ENCODE assay signal across 13 cellular contexts in genomic region chr13:20161951-20162300, GRCh38. TPM values are rescaled to one million over a fixed set of nuclear protein-coding genes. Genes with fewer than 3 reads are reported as not detected.
DNase-seq lines count a peak whose midpoint lies in the region; ATAC-seq and TF ChIP-seq lines count a peak whose summit lies in the region.
"Had no signal": no experiment of that assay in that cellular context is flagged by ENCODE, and none has a peak within 500 bp of the region (broad histone marks: within the 10 kb centered on the region; RNA-seq: fewer than 3 reads in every experiment).

No MANE protein-coding gene starts in this region.

- peaks cover 18% of the 10 kb centered on the region for H3K4me1 Mint-ChIP-seq in activated CD4-positive, alpha-beta T cell treated with anti-CD3 and anti-CD28 coated beads, Interleukin-2, amount 10 ng/mL, durations not matched to agents 24 days and 14 days

- TF ChIP-seq CTCF in left ventricle myocardium inferior (IDR thresholded peaks at IDR 0.05; ENCODE audit: borderline replicate concordance) (no peak), spleen (IDR thresholded peaks at IDR 0.05 in 8 of 11, conservative IDR thresholded peaks at IDR 0.05 in 3 of 11) (no peak)

- no peaks in the 10 kb centered on the region for H4K20me1 ChIP-seq in Karpas-422 (ENCODE audit: insufficient read depth, low read depth, low read length)

- H3K4me1 ChIP-seq in Karpas-422 (ENCODE audit: low read length) (peaks cover 56% of the 10 kb centered on the region), left ventricle myocardium inferior (peaks cover 28% of the 10 kb centered on the region), spleen (peaks cover 9 to 40% (median 27%) of the 10 kb centered on the region in 6 donors)
- H3K4me1 ChIP-seq: parathyroid adenoma had no signal

- peak overlapping the region; percentile 95 for H3K4me2 ChIP-seq in Karpas-422 (ENCODE audit: low read depth, low read length, poor library complexity, severe bottlenecking)

- H3K79me2 ChIP-seq in Karpas-422 (ENCODE audit: low read length), result no peaks in the 10 kb centered on the region
- H3K79me2 ChIP-seq: parathyroid adenoma had no signal

- peaks cover 62% of the 10 kb centered on the region for H3K27me3 Mint-ChIP-seq in activated CD4-positive, alpha-beta T cell treated with anti-CD3 and anti-CD28 coated beads, Interleukin-2, amount 10 ng/mL, durations not matched to agents 24 days and 14 days

- no peak for TF ChIP-seq POLR2A in spleen (IDR thresholded peaks at IDR 0.05)

- H3K27ac Mint-ChIP-seq in activated CD4-positive, alpha-beta T cell treated with anti-CD3 and anti-CD28 coated beads, Interleukin-2, amount 10 ng/mL, durations not matched to agents 24 days and 14 days, result no peak overlapping the region

- H3K4me3 ChIP-seq in Karpas-422 (ENCODE audit: low read length) (peak overlapping the region; percentile 83; the same call in 1 of the 2 replicates), left ventricle myocardium inferior (peak overlapping the region; percentile 74), spleen (peak overlapping the region; percentile 40 to 89 (median 58))
- H3K4me3 ChIP-seq: SJSA1 had no signal

- H3K9me2 ChIP-seq in Karpas-422 (replicated peaks; ENCODE audit: insufficient read depth, low read length), result no peaks in the 10 kb centered on the region

- H3K9me3 Mint-ChIP-seq in activated CD4-positive, alpha-beta T cell treated with anti-CD3 and anti-CD28 coated beads, Interleukin-2, amount 10 ng/mL, durations not matched to agents 24 days and 14 days, result no peaks in the 10 kb centered on the region

- DNase-seq in activated CD4-positive, alpha-beta T cell treated with anti-CD3 and anti-CD28 coated beads, Interleukin-2, amount 10 ng/mL, durations not matched to agents 24 days and 14 days, result no peak
- no peak for DNase-seq in activated CD4-positive, alpha-beta T cell treated with anti-CD3 and anti-CD28 coated beads for 1 hour
- DNase-seq in Karpas-422, result no peak
- no peak for DNase-seq in left ventricle myocardium inferior
- no peak for DNase-seq in spleen
- DNase-seq in NCI-H748 (lab: John Stamatoyannopoulos, UW; ENCODE audit: unreplicated experiment), result no peak
- DNase-seq in amygdala (lab: John Stamatoyannopoulos, UW), result no peak
- DNase-seq: dermis blood vessel endothelial cell, hippocampal formation, KG1 had no signal

- no peak for ATAC-seq in GM21526 (IDR thresholded peaks at IDR 0.05; ENCODE audit: low FRiP score, unreplicated experiment)

- no peak overlapping the region for H3K27ac ChIP-seq in Karpas-422 (ENCODE audit: low read length)
- H3K27ac ChIP-seq in left ventricle myocardium inferior (replicated peaks), result peak overlapping the region; percentile 82
- H3K27ac ChIP-seq in spleen, result peak overlapping the region in 3 of 8 donors; percentile 22 to 63 (median 37)
- H3K27ac ChIP-seq: parathyroid adenoma, SJSA1 had no signal

- 43 to 70% (median 46%) methylated on average over 11 to 16 of the region's 16 CpGs for WGBS in spleen, 5 donors

- H3K36me3 ChIP-seq in Karpas-422 (ENCODE audit: insufficient read depth, low read length) (no peaks in the 10 kb centered on the region), left ventricle myocardium inferior (no peaks in the 10 kb centered on the region), spleen (no peaks in the 10 kb centered on the region)
- H3K36me3 ChIP-seq: SJSA1 had no signal

- 0 out of 2 replicates have a peak overlapping the region, but pooled peaks have one; percentile 72 for H3K9ac ChIP-seq in Karpas-422 (ENCODE audit: low read length)
- H3K9ac ChIP-seq: parathyroid adenoma had no signal

- H3K4me3 Mint-ChIP-seq in activated CD4-positive, alpha-beta T cell treated with anti-CD3 and anti-CD28 coated beads, Interleukin-2, amount 10 ng/mL, durations not matched to agents 24 days and 14 days, result peak overlapping the region; percentile 77

- intact Hi-C loops in activated CD4-positive, alpha-beta T cell treated with anti-CD3 and anti-CD28 coated beads, Interleukin-2, amount 10 ng/mL, durations not matched to agents 24 days and 14 days (cut with micrococcal nuclease), result loop anchor here (2.0 to 5.0 kb wide), 3 partner anchors 25 to 70 kb away; no protein-coding TSS in a partner anchor
- intact Hi-C loops in left ventricle myocardium inferior (cut with micrococcal nuclease), result loop anchor here (10.0 kb wide), 1 partner anchor 127 kb away; no protein-coding TSS in a partner anchor
- intact Hi-C loops in spleen (cut with DNase I; ENCODE audit: low total_unique reads), result no loop called here

- peaks cover 1% of the 10 kb centered on the region for H3K36me3 Mint-ChIP-seq in activated CD4-positive, alpha-beta T cell treated with anti-CD3 and anti-CD28 coated beads, Interleukin-2, amount 10 ng/mL, durations not matched to agents 24 days and 14 days (ENCODE audit: low read depth)

- H3K27me3 ChIP-seq in Karpas-422 (ENCODE audit: low read length), result no peaks in the 10 kb centered on the region
- H3K27me3 ChIP-seq in left ventricle myocardium inferior (ENCODE audit: low read depth), result peaks cover 95% of the 10 kb centered on the region
- peaks cover 2 to 100% (median 56%) of the 10 kb centered on the region in 7 donors for H3K27me3 ChIP-seq in spleen (replicated peaks in 1 of 7)

- H3K9me3 ChIP-seq in Karpas-422 (ENCODE audit: low read length) (no peaks in the 10 kb centered on the region), left ventricle myocardium inferior (replicated peaks) (no peaks in the 10 kb centered on the region), spleen (no peaks in the 10 kb centered on the region)
- H3K9me3 ChIP-seq: SJSA1 had no signal

- 0 out of 2 replicates have a peak overlapping the region, but pooled peaks have one; percentile 83 for H2AFZ ChIP-seq in Karpas-422 (ENCODE audit: low read length)

RNA-seq across cellular contexts. Expression of gene GJA3, which starts 1.1 kb away (rescaled TPM):
- total RNA-seq in activated CD4-positive, alpha-beta T cell treated with anti-CD3 and anti-CD28 coated beads, Interleukin-2, amount 10 ng/mL, durations not matched to agents 24 days and 14 days, result 0.02 TPM in 1 of 2 replicates, not detected in the other
- 5.0 and 5.8 TPM in 2 replicates for total RNA-seq in Karpas-422 (2014; rRNA removed; shearing (Covaris generic); ENCODE audit: low replicate concordance)
- total RNA-seq in left ventricle myocardium inferior (17.6 TPM), spleen (under 1 TPM; 0.12 to 0.43 (median 0.26) TPM)
- under 1 TPM; 0.15 to 0.26 (median 0.24) TPM for polyA plus RNA-seq in spleen
- total RNA-seq: dermis blood vessel endothelial cell, SJSA1 had no signal

RNA-seq across cellular contexts. Expression of gene GJB2, which starts 30.8 kb away (rescaled TPM):
- total RNA-seq in activated CD4-positive, alpha-beta T cell treated with anti-CD3 and anti-CD28 coated beads, Interleukin-2, amount 10 ng/mL, durations not matched to agents 24 days and 14 days, result 3.3 and 3.6 TPM in 2 replicates
- total RNA-seq in Karpas-422 (2014; rRNA removed; shearing (Covaris generic); ENCODE audit: low replicate concordance), result not detected in 2 replicates
- total RNA-seq in left ventricle myocardium inferior, result not detected
- under 1 TPM in 3 of 7 donors, not detected in 4; 0.14 to 0.77 (median 0.16) TPM for total RNA-seq in spleen
- polyA plus RNA-seq in spleen, result under 1 TPM; 0.23 to 0.64 (median 0.24) TPM
- total RNA-seq: SJSA1 had no signal
